ENCODE assay signal across 1 cellular context in genomic region chr3:136858381-136858780, GRCh38.
TF ChIP-seq lines count a peak whose summit lies in the region.

No MANE protein-coding gene starts in this region.

TF ChIP-seq in WTC11, 78 proteins besides CTCF, POLR2A, EP300 and RAD21 (continued from another document):
- no peak for TF ChIP-seq AFF4 (CRISPR knock-in tag; IDR thresholded peaks at IDR 0.05; ENCODE audit: borderline replicate concordance)
- TF ChIP-seq ZNF317 (CRISPR knock-in tag; IDR thresholded peaks at IDR 0.05; ENCODE audit: borderline replicate concordance, low read depth) = no peak
- TF ChIP-seq ZNF396 (CRISPR knock-in tag; IDR thresholded peaks at IDR 0.05; ENCODE audit: borderline replicate concordance) = no peak
- TF ChIP-seq E2F1 (CRISPR knock-in tag; IDR thresholded peaks at IDR 0.05) = no peak
- TF ChIP-seq TEAD1 (CRISPR knock-in tag; IDR thresholded peaks at IDR 0.05) = no peak
- TF ChIP-seq MXD4 (CRISPR knock-in tag; IDR thresholded peaks at IDR 0.05; ENCODE audit: borderline replicate concordance) = no peak
- TF ChIP-seq ZMAT4 (CRISPR knock-in tag; IDR thresholded peaks at IDR 0.05) = no peak
- no peak for TF ChIP-seq FOXP4 (CRISPR knock-in tag; IDR thresholded peaks at IDR 0.05)
- no peak for TF ChIP-seq SOX15 (CRISPR knock-in tag; IDR thresholded peaks at IDR 0.05)
- no peak for TF ChIP-seq CREB1 (CRISPR knock-in tag; IDR thresholded peaks at IDR 0.05)
